Comparison of ENCODE assay signal across 8 cellular contexts in genomic region chr12:111529424-111530368, GRCh38.
DNase-seq lines count a peak whose midpoint lies in the region; ATAC-seq and TF ChIP-seq lines count a peak whose summit lies in the region.

No MANE protein-coding gene starts in this region.

- H3K9me3 ChIP-seq in Panc1 (ENCODE audit: control insufficient read depth, insufficient read depth, low read depth, low read length) (no peaks in the 10 kb centered on the region), thoracic aorta (no peaks in the 10 kb centered on the region)

- intact Hi-C loops in Panc1 (cut with micrococcal nuclease; ENCODE audit: unreplicated experiment): no loop called here

- CTCF ChIA-PET in Panc1 (lab: Charles Lee): interaction anchor here (0.6 kb wide), 1 partner anchor 125 kb away, joined by 3 read pairs; no protein-coding TSS in a partner anchor

- H3K9me3 Mint-ChIP-seq in activated T-cell treated with anti-CD3 and anti-CD28 coated beads, Interleukin-2, amount 50 U/mL, for 4 hours: no peaks in the 10 kb centered on the region

- H3K27me3 Mint-ChIP-seq in activated T-cell treated with anti-CD3 and anti-CD28 coated beads, Interleukin-2, amount 50 U/mL, for 4 hours (ENCODE audit: low read depth): no peaks in the 10 kb centered on the region

- in situ Hi-C loops in Panc1 (cut with HindIII; ENCODE audit: low pct_unique_long_range_greater_than_20kb, low sequenced_read_pairs): no loop called here

- H3K4me1 ChIP-seq in Panc1 (ENCODE audit: control insufficient read depth, insufficient read depth, low read length) (no peaks in the 10 kb centered on the region; the same call in 1 of the 2 replicates), thoracic aorta (ENCODE audit: control insufficient read depth in 1 of 2, low read depth in 2 of 2) (no peaks in the 10 kb centered on the region)

- peak; percentile 83 for DNase-seq in D341Med (ENCODE audit: low spot score)
- DNase-seq in HT-29 (ENCODE audit: low spot score): peak; percentile 44
- DNase-seq in Panc1 (ENCODE audit: low read depth, low spot score): peak; percentile 8
- DNase-seq in activated T-cell treated with anti-CD3 and anti-CD28 coated beads, Interleukin-2, amount 50 U/mL, for 4 hours: peak; percentile 53
- DNase-seq in fibroblast of the conjunctiva (ENCODE audit: low read depth): peak; percentile 45
- DNase-seq in omental fat pad (ENCODE audit: low spot score): no peak
- DNase-seq in thoracic aorta (ENCODE audit: low spot score): no peak

- TF ChIP-seq CTCF in Panc1 (IDR thresholded peaks at IDR 0.05) (peak; percentile 88), omental fat pad (IDR thresholded peaks at IDR 0.05) (no peak), thoracic aorta (IDR thresholded peaks at IDR 0.05) (peak; percentile 59)

- no TSS peak for BruUV-seq in Panc1 (replicated peaks; lab: Mats Ljungman, UMichigan)

- H3K4me3 Mint-ChIP-seq in activated T-cell treated with anti-CD3 and anti-CD28 coated beads, Interleukin-2, amount 50 U/mL, for 4 hours: no peak overlapping the region

- peaks cover 12% of the 10 kb centered on the region for H3K36me3 Mint-ChIP-seq in activated T-cell treated with anti-CD3 and anti-CD28 coated beads, Interleukin-2, amount 50 U/mL, for 4 hours (ENCODE audit: insufficient read depth)

- no peak overlapping the region for H3K4me3 ChIP-seq in Panc1 (ENCODE audit: low read depth in 2 of 2, low read length in 2 of 2)
- no peak overlapping the region for H3K4me3 ChIP-seq in thoracic aorta

- H3K4me1 Mint-ChIP-seq in activated T-cell treated with anti-CD3 and anti-CD28 coated beads, Interleukin-2, amount 50 U/mL, for 4 hours (ENCODE audit: low read depth): peaks cover 9% of the 10 kb centered on the region

- no peak overlapping the region for H3K27ac ChIP-seq in Panc1 (ENCODE audit: low read length)
- no peak overlapping the region for H3K27ac ChIP-seq in thoracic aorta

- ATAC-seq in Panc1 (peak; percentile 80; the same call in 1 of the 2 replicates), omental fat pad (ENCODE audit: low FRiP score) (peak; percentile 54), thoracic aorta (ENCODE audit: insufficient number of reproducible peaks, low FRiP score, low read depth) (no peak), HG03097 (IDR thresholded peaks at IDR 0.05; ENCODE audit: low FRiP score, unreplicated experiment) (no peak)
- ATAC-seq in activated T-cell treated with anti-CD3 and anti-CD28 coated beads, Interleukin-2, amount 50 U/mL, for 4 hours: peak; percentile 75 to 90

- H3K36me3 ChIP-seq in Panc1 (ENCODE audit: control insufficient read depth, insufficient read depth, low read length) (peaks cover 25% of the 10 kb centered on the region), thoracic aorta (peaks cover 3% of the 10 kb centered on the region)

- POLR2A ChIA-PET in Panc1 (lab: Charles Lee): interaction anchor here (1.0 kb wide), 1 partner anchor 56 kb away, joined by 4 read pairs; no protein-coding TSS in a partner anchor

- H3K27me3 ChIP-seq in Panc1 (ENCODE audit: control insufficient read depth, insufficient read depth, low read length) (no peaks in the 10 kb centered on the region), thoracic aorta (replicated peaks; ENCODE audit: insufficient read depth) (no peaks in the 10 kb centered on the region)

Comparison
In these comparisons a context has a peak if more than half of its experiments do, and no peak if none do; other contexts are left out.
1. DNase-seq: peak in D341Med (single experiment), HT-29 (single experiment), Panc1 (single experiment), activated T-cell treated with anti-CD3 and anti-CD28 coated beads, Interleukin-2, amount 50 U/mL, for 4 hours (single experiment) and fibroblast of the conjunctiva (single experiment); none in omental fat pad (single experiment) and thoracic aorta (single experiment).
2. ATAC-seq: peak in Panc1 (single experiment), activated T-cell treated with anti-CD3 and anti-CD28 coated beads, Interleukin-2, amount 50 U/mL, for 4 hours (2 of 2) and omental fat pad (single experiment); none in thoracic aorta (single experiment) and HG03097 (single experiment).
3. CTCF ChIP-seq: peak in Panc1 (single experiment) and thoracic aorta (single experiment); none in omental fat pad (0 of 3).